In genomic region chr14:101731187-101732080, GRCh38 we compare ENCODE assay signal across 1 cellular context.
TF ChIP-seq lines count a peak whose summit lies in the region.

No MANE protein-coding gene starts in this region.

TF ChIP-seq in HepG2, 621 proteins besides CTCF, POLR2A, EP300 and RAD21 (continued from another document and continues in another):
- TF ChIP-seq, protein P1, sequence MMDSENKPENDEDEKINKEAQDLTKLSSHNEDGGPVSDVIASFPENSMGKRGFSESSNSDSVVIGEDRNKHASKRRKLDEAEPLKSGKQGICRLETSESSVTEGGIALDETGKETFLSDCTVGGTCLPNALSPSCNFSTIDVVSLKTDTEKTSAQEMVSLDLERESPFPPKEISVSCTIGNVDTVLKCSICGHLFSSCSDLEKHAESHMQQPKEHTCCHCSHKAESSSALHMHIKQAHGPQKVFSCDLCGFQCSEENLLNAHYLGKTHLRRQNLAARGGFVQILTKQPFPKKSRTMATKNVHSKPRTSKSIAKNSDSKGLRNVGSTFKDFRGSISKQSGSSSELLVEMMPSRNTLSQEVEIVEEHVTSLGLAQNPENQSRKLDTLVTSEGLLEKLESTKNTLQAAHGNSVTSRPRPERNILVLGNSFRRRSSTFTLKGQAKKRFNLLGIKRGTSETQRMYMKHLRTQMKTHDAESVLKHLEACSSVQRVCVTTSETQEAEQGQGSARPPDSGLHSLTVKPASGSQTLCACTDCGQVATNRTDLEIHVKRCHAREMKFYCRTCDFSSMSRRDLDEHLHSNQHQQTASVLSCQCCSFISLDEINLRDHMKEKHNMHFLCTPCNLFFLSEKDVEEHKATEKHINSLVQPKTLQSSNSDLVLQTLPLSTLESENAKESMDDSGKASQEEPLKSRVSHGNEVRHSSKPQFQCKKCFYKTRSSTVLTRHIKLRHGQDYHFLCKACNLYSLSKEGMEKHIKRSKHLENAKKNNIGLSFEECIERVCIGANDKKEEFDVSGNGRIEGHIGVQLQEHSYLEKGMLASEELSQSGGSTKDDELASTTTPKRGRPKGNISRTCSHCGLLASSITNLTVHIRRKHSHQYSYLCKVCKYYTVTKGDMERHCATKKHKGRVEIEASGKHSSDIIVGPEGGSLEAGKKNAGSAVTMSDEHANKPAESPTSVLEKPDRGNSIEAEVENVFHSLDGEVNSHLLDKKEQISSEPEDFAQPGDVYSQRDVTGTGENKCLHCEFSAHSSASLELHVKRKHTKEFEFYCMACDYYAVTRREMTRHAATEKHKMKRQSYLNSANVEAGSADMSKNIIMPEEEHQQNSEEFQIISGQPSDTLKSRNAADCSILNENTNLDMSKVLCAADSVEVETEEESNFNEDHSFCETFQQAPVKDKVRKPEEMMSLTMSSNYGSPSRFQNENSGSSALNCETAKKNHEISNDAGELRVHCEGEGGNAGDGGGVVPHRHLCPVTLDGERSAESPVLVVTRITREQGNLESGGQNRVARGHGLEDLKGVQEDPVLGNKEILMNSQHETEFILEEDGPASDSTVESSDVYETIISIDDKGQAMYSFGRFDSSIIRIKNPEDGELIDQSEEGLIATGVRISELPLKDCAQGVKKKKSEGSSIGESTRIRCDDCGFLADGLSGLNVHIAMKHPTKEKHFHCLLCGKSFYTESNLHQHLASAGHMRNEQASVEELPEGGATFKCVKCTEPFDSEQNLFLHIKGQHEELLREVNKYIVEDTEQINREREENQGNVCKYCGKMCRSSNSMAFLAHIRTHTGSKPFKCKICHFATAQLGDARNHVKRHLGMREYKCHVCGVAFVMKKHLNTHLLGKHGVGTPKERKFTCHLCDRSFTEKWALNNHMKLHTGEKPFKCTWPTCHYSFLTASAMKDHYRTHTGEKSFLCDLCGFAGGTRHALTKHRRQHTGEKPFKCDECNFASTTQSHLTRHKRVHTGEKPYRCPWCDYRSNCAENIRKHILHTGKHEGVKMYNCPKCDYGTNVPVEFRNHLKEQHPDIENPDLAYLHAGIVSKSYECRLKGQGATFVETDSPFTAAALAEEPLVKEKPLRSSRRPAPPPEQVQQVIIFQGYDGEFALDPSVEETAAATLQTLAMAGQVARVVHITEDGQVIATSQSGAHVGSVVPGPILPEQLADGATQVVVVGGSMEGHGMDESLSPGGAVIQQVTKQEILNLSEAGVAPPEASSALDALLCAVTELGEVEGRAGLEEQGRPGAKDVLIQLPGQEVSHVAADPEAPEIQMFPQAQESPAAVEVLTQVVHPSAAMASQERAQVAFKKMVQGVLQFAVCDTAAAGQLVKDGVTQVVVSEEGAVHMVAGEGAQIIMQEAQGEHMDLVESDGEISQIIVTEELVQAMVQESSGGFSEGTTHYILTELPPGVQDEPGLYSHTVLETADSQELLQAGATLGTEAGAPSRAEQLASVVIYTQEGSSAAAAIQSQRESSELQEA (CRISPR knock-in tag; IDR thresholded peaks at IDR 0.05; ENCODE audit: not compliant biosample characterization), result no peak
- TF ChIP-seq ZNF124 (CRISPR knock-in tag; IDR thresholded peaks at IDR 0.05) (no peak), IKZF4 (CRISPR knock-in tag; IDR thresholded peaks at IDR 0.05; ENCODE audit: borderline replicate concordance, low read depth, not compliant biosample characterization) (no peak), MAX (IDR thresholded peaks at IDR 0.05) (peak; percentile 70), ZNF253 (CRISPR knock-in tag; IDR thresholded peaks at IDR 0.05; ENCODE audit: borderline replicate concordance) (no peak), MED13 (CRISPR knock-in tag; IDR thresholded peaks at IDR 0.05) (no peak), ZFP36 (IDR thresholded peaks at IDR 0.05; ENCODE audit: borderline replicate concordance, low read depth, low read length, partially characterized antibody) (no peak), ZBTB42 (CRISPR knock-in tag; IDR thresholded peaks at IDR 0.05) (peak; percentile 91; the same call in 1 of the 2 replicates), ZNF382 (CRISPR knock-in tag; IDR thresholded peaks at IDR 0.05; ENCODE audit: borderline replicate concordance) (no peak), U2AF2 (IDR thresholded peaks at IDR 0.05; ENCODE audit: low read depth, low read length) (no peak), ZFP1 (CRISPR knock-in tag; IDR thresholded peaks at IDR 0.05) (peak; percentile 5; the same call in 1 of the 2 replicates), FOXP1 (IDR thresholded peaks at IDR 0.05) (no peak), FOXP1 (CRISPR knock-in tag; IDR thresholded peaks at IDR 0.05) (peak; percentile 52), EEA1 (CRISPR knock-in tag; IDR thresholded peaks at IDR 0.05; ENCODE audit: borderline replicate concordance) (0 out of 2 replicates have a peak, but pooled peaks have one; percentile 79), ZNF512 (CRISPR knock-in tag; IDR thresholded peaks at IDR 0.05) (no peak), RCOR2 (CRISPR knock-in tag; IDR thresholded peaks at IDR 0.05) (peak; percentile 54; the same call in 1 of the 2 replicates), ZNF598 (CRISPR knock-in tag; IDR thresholded peaks at IDR 0.05; ENCODE audit: borderline replicate concordance) (no peak), JUNB (CRISPR knock-in tag; IDR thresholded peaks at IDR 0.05; ENCODE audit: borderline replicate concordance) (peak; percentile 70; the same call in 1 of the 2 replicates), TOPORS (CRISPR knock-in tag; IDR thresholded peaks at IDR 0.05) (no peak), ZNF589 (CRISPR knock-in tag; conservative IDR thresholded peaks at IDR 0.05) (peak; percentile 52; the same call in 1 of the 2 replicates), HMG20A (CRISPR knock-in tag; IDR thresholded peaks at IDR 0.05; ENCODE audit: borderline replicate concordance) (0 out of 2 replicates have a peak, but pooled peaks have one; percentile 30), ZMYM4 (CRISPR knock-in tag; IDR thresholded peaks at IDR 0.05) (no peak; the same call in 1 of the 2 replicates), NFKBIZ (CRISPR knock-in tag; IDR thresholded peaks at IDR 0.05) (no peak), RFX1 (IDR thresholded peaks at IDR 0.05) (no peak), ZEB1 (IDR thresholded peaks at IDR 0.05; ENCODE audit: insufficient replicate concordance, low read depth) (peak; percentile 95), KDM6A (CRISPR knock-in tag; IDR thresholded peaks at IDR 0.05; ENCODE audit: low read depth) (peak; percentile 59)
- TF ChIP-seq, protein P2, sequence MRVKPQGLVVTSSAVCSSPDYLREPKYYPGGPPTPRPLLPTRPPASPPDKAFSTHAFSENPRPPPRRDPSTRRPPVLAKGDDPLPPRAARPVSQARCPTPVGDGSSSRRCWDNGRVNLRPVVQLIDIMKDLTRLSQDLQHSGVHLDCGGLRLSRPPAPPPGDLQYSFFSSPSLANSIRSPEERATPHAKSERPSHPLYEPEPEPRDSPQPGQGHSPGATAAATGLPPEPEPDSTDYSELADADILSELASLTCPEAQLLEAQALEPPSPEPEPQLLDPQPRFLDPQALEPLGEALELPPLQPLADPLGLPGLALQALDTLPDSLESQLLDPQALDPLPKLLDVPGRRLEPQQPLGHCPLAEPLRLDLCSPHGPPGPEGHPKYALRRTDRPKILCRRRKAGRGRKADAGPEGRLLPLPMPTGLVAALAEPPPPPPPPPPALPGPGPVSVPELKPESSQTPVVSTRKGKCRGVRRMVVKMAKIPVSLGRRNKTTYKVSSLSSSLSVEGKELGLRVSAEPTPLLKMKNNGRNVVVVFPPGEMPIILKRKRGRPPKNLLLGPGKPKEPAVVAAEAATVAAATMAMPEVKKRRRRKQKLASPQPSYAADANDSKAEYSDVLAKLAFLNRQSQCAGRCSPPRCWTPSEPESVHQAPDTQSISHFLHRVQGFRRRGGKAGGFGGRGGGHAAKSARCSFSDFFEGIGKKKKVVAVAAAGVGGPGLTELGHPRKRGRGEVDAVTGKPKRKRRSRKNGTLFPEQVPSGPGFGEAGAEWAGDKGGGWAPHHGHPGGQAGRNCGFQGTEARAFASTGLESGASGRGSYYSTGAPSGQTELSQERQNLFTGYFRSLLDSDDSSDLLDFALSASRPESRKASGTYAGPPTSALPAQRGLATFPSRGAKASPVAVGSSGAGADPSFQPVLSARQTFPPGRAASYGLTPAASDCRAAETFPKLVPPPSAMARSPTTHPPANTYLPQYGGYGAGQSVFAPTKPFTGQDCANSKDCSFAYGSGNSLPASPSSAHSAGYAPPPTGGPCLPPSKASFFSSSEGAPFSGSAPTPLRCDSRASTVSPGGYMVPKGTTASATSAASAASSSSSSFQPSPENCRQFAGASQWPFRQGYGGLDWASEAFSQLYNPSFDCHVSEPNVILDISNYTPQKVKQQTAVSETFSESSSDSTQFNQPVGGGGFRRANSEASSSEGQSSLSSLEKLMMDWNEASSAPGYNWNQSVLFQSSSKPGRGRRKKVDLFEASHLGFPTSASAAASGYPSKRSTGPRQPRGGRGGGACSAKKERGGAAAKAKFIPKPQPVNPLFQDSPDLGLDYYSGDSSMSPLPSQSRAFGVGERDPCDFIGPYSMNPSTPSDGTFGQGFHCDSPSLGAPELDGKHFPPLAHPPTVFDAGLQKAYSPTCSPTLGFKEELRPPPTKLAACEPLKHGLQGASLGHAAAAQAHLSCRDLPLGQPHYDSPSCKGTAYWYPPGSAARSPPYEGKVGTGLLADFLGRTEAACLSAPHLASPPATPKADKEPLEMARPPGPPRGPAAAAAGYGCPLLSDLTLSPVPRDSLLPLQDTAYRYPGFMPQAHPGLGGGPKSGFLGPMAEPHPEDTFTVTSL (CRISPR knock-in tag; IDR thresholded peaks at IDR 0.05; ENCODE audit: borderline replicate concordance), result peak; percentile 63; the same call in 1 of the 2 replicates
- TF ChIP-seq, protein P3, sequence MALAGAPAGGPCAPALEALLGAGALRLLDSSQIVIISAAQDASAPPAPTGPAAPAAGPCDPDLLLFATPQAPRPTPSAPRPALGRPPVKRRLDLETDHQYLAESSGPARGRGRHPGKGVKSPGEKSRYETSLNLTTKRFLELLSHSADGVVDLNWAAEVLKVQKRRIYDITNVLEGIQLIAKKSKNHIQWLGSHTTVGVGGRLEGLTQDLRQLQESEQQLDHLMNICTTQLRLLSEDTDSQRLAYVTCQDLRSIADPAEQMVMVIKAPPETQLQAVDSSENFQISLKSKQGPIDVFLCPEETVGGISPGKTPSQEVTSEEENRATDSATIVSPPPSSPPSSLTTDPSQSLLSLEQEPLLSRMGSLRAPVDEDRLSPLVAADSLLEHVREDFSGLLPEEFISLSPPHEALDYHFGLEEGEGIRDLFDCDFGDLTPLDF (CRISPR knock-in tag; IDR thresholded peaks at IDR 0.05), result no peak
- TF ChIP-seq, protein P4, sequence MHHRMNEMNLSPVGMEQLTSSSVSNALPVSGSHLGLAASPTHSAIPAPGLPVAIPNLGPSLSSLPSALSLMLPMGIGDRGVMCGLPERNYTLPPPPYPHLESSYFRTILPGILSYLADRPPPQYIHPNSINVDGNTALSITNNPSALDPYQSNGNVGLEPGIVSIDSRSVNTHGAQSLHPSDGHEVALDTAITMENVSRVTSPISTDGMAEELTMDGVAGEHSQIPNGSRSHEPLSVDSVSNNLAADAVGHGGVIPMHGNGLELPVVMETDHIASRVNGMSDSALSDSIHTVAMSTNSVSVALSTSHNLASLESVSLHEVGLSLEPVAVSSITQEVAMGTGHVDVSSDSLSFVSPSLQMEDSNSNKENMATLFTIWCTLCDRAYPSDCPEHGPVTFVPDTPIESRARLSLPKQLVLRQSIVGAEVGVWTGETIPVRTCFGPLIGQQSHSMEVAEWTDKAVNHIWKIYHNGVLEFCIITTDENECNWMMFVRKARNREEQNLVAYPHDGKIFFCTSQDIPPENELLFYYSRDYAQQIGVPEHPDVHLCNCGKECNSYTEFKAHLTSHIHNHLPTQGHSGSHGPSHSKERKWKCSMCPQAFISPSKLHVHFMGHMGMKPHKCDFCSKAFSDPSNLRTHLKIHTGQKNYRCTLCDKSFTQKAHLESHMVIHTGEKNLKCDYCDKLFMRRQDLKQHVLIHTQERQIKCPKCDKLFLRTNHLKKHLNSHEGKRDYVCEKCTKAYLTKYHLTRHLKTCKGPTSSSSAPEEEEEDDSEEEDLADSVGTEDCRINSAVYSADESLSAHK (CRISPR knock-in tag; IDR thresholded peaks at IDR 0.05; ENCODE audit: borderline replicate concordance), result no peak
- TF ChIP-seq, protein P5, sequence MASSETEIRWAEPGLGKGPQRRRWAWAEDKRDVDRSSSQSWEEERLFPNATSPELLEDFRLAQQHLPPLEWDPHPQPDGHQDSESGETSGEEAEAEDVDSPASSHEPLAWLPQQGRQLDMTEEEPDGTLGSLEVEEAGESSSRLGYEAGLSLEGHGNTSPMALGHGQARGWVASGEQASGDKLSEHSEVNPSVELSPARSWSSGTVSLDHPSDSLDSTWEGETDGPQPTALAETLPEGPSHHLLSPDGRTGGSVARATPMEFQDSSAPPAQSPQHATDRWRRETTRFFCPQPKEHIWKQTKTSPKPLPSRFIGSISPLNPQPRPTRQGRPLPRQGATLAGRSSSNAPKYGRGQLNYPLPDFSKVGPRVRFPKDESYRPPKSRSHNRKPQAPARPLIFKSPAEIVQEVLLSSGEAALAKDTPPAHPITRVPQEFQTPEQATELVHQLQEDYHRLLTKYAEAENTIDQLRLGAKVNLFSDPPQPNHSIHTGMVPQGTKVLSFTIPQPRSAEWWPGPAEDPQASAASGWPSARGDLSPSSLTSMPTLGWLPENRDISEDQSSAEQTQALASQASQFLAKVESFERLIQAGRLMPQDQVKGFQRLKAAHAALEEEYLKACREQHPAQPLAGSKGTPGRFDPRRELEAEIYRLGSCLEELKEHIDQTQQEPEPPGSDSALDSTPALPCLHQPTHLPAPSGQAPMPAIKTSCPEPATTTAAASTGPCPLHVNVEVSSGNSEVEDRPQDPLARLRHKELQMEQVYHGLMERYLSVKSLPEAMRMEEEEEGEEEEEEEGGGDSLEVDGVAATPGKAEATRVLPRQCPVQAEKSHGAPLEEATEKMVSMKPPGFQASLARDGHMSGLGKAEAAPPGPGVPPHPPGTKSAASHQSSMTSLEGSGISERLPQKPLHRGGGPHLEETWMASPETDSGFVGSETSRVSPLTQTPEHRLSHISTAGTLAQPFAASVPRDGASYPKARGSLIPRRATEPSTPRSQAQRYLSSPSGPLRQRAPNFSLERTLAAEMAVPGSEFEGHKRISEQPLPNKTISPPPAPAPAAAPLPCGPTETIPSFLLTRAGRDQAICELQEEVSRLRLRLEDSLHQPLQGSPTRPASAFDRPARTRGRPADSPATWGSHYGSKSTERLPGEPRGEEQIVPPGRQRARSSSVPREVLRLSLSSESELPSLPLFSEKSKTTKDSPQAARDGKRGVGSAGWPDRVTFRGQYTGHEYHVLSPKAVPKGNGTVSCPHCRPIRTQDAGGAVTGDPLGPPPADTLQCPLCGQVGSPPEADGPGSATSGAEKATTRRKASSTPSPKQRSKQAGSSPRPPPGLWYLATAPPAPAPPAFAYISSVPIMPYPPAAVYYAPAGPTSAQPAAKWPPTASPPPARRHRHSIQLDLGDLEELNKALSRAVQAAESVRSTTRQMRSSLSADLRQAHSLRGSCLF (CRISPR knock-in tag; IDR thresholded peaks at IDR 0.05; ENCODE audit: borderline replicate concordance), result no peak
